16 cellular contexts compared by ENCODE assay signal in the genomic region with DNA sequence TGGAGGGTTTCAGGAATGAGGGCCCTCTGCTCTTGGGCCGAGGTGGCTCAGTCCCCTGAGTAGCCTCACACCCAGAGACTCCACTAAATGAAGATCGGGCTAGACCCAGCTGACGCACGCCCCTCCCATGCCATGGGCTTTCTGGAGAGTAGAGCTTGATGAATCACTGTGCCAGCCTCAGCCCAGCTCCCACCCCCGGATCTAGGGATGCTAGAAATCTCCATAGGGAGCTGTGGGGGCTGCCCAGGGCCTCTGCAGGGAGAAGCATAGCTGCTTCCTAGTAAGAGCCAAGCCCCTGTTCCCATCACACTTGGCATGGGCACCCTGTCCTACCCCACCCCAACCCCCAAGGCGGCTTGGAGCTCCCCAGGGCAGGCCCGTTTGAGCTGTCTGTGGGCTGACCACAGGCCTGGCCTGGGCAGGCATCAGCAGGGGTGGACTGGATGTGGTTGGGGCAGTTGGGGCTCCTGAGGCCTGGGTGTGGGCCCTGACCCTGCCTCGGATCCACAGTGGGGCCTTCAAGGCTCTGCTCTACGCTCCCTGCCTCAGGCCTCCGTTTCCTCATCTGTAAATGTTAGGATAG.
A peak's percentile ranks its signal among the peaks of the same experiment; 100 is the strongest.
DNase-seq lines count a peak whose midpoint lies in the region; ATAC-seq, FAIRE-seq and TF ChIP-seq lines count a peak whose summit lies in the region.
"Had no signal": no experiment of that assay in that cellular context is flagged by ENCODE, and none has a peak within 500 bp of the region (broad histone marks: within the 10 kb centered on the region; RNA-seq: fewer than 3 reads in every experiment).

No MANE protein-coding gene starts in this region.

- H3K9ac ChIP-seq in keratinocyte (ENCODE audit: control insufficient read depth, extremely low read depth, insufficient read depth, low read length) = no peak overlapping the region

- DNase-seq in GM03348 (ENCODE audit: low spot score) (peak; percentile 38), keratinocyte (ENCODE audit: low read depth, low spot score) (no peak), stomach (no peak)
- DNase-seq in effector memory CD4-positive, alpha-beta T cell = no peak
- DNase-seq: activated CD4-positive, alpha-beta T cell treated with anti-CD3 and anti-CD28 coated beads for 4 hours; foreskin melanocyte; NCI-H1048; NCI-H69 had no signal

- TF ChIP-seq EP300 in stomach (IDR thresholded peaks at IDR 0.05) = no peak

- H3K79me2 ChIP-seq in keratinocyte (ENCODE audit: control insufficient read depth, insufficient read depth, low read length) = no peaks in the 10 kb centered on the region

- no peaks in the 10 kb centered on the region for H4K20me1 ChIP-seq in keratinocyte (ENCODE audit: control insufficient read depth, extremely low read depth, insufficient read depth, low read length)

- no peak overlapping the region for H2AFZ ChIP-seq in keratinocyte (ENCODE audit: control insufficient read depth, low read length)

- no peak overlapping the region for H3K27ac ChIP-seq in keratinocyte (ENCODE audit: control insufficient read depth, insufficient read depth, low read length)
- peak overlapping the region in 3 of 5 donors; percentile 20 to 54 (median 29) for H3K27ac ChIP-seq in stomach
- no peak overlapping the region for H3K27ac ChIP-seq in effector memory CD4-positive, alpha-beta T cell (ENCODE audit: insufficient read depth, low read length, poor library complexity, severe bottlenecking)
- H3K27ac ChIP-seq: SK-N-MC had no signal

- H3K27me3 ChIP-seq in keratinocyte (ENCODE audit: control insufficient read depth, extremely low read depth, insufficient read depth, low read length) = no peaks in the 10 kb centered on the region
- H3K27me3 ChIP-seq in stomach = no peaks in the 10 kb centered on the region
- H3K27me3 ChIP-seq in effector memory CD4-positive, alpha-beta T cell (replicated peaks; ENCODE audit: control insufficient read depth, insufficient read depth, low read length, poor library complexity, severe bottlenecking) = no peaks in the 10 kb centered on the region

- TF ChIP-seq POLR2A in stomach (IDR thresholded peaks at IDR 0.05) = no peak

- H3K9me3 ChIP-seq in keratinocyte (ENCODE audit: control insufficient read depth, low read depth, low read length) (no peaks in the 10 kb centered on the region), stomach (no peaks in the 10 kb centered on the region)
- H3K9me3 ChIP-seq in effector memory CD4-positive, alpha-beta T cell (ENCODE audit: control insufficient read depth, low read length) = peaks cover 3% of the 10 kb centered on the region

- dilution Hi-C loops in keratinocyte (cut with MboI; ENCODE audit: extremely low pct_ligation_motif_present, low sequenced_read_pairs) = no loop called here

- no peaks in the 10 kb centered on the region for H3K9me1 ChIP-seq in keratinocyte (ENCODE audit: control insufficient read depth, extremely low read depth, insufficient read depth, low read length)

- 81 to 95% (median 84%) methylated on average over 6 to 10 of the region's 10 CpGs for WGBS in stomach, 5 donors

- H3K4me3 ChIP-seq in keratinocyte (ENCODE audit: control insufficient read depth in 2 of 3, extremely low read depth in 1 of 3, insufficient read depth in 2 of 3, low read depth in 1 of 3, low read length in 3 of 3) (no peak overlapping the region), stomach (no peak overlapping the region)
- no peak overlapping the region for H3K4me3 ChIP-seq in effector memory CD4-positive, alpha-beta T cell (ENCODE audit: insufficient read depth, low read depth, low read length, poor library complexity, severe bottlenecking)
- H3K4me3 ChIP-seq: GM12878, lung, SK-N-MC had no signal

- H3K36me3 ChIP-seq in keratinocyte (ENCODE audit: control insufficient read depth in 2 of 2, extremely low read depth in 1 of 2, insufficient read depth in 2 of 2, low read length in 2 of 2) (peaks cover 3 to 5% of the 10 kb centered on the region in 2 experiments), stomach (peaks cover 0 to 36% (median 22%) of the 10 kb centered on the region in 4 donors)
- H3K36me3 ChIP-seq in effector memory CD4-positive, alpha-beta T cell (ENCODE audit: control insufficient read depth, insufficient read depth, low read length) = peaks cover 3% of the 10 kb centered on the region

- peaks cover 24% of the 10 kb centered on the region for H3K4me1 ChIP-seq in keratinocyte (ENCODE audit: control insufficient read depth, extremely low read depth, insufficient read depth, low read length)
- peaks cover 42 to 86% (median 69%) of the 10 kb centered on the region in 4 donors for H3K4me1 ChIP-seq in stomach
- no peaks in the 10 kb centered on the region for H3K4me1 ChIP-seq in effector memory CD4-positive, alpha-beta T cell (ENCODE audit: control insufficient read depth, insufficient read depth, low read length, poor library complexity, severe bottlenecking)

- intact Hi-C loops in stomach (cut with DNase I; ENCODE audit: low total_unique reads) = loop anchor here (10.0 kb wide), 1 partner anchor 115 kb away; no protein-coding TSS in a partner anchor

- peak overlapping the region; percentile 38 for H3K4me2 ChIP-seq in keratinocyte (ENCODE audit: control insufficient read depth, extremely low read depth, insufficient read depth, low read depth, low read length)

- ATAC-seq in SK-N-SH treated with all-trans-retinoic acid at 6 μM for 48 hours = peak; percentile 55
- no peak for ATAC-seq in HG03175 (IDR thresholded peaks at IDR 0.05; ENCODE audit: unreplicated experiment)
- no peak for ATAC-seq in GM19324 (IDR thresholded peaks at IDR 0.05; ENCODE audit: low FRiP score, unreplicated experiment)
- no peak for ATAC-seq in HG03460 (IDR thresholded peaks at IDR 0.05; ENCODE audit: unreplicated experiment)
- ATAC-seq: GM12878 had no signal

- peak; percentile 5 for FAIRE-seq in keratinocyte (lab: Jason Lieb, UNC)
- FAIRE-seq: colon, GM12878 had no signal

- TF ChIP-seq CTCF in keratinocyte (optimal IDR thresholded peaks at IDR 0.05 in 1 of 3, IDR thresholded peaks at IDR 0.05 in 1 of 3, conservative IDR thresholded peaks at IDR 0.05 in 1 of 3; ENCODE audit: extremely low read depth in 1 of 3, insufficient read depth in 2 of 3, low read length in 3 of 3) (no peak), stomach (IDR thresholded peaks at IDR 0.05) (no peak)

TF ChIP-seq in SK-N-SH treated with all-trans-retinoic acid at 6 μM for 48 hours, 23 proteins besides CTCF, POLR2A, EP300 and RAD21:
- TF ChIP-seq ZNF70 (CRISPR knock-in tag; IDR thresholded peaks at IDR 0.05) (no peak), OSR1 (CRISPR knock-in tag; IDR thresholded peaks at IDR 0.05) (no peak), ISL1 (CRISPR knock-in tag; IDR thresholded peaks at IDR 0.05) (no peak), SNAI2 (CRISPR knock-in tag; IDR thresholded peaks at IDR 0.05) (no peak), ZFP3 (CRISPR knock-in tag; IDR thresholded peaks at IDR 0.05) (no peak), ESRRG (CRISPR knock-in tag; IDR thresholded peaks at IDR 0.05) (no peak), TOX (CRISPR knock-in tag; IDR thresholded peaks at IDR 0.05; ENCODE audit: borderline replicate concordance) (no peak), ZFP30 (CRISPR knock-in tag; IDR thresholded peaks at IDR 0.05) (no peak), ZC3H10 (CRISPR knock-in tag; IDR thresholded peaks at IDR 0.05) (no peak)
- TF ChIP-seq, protein P1, sequence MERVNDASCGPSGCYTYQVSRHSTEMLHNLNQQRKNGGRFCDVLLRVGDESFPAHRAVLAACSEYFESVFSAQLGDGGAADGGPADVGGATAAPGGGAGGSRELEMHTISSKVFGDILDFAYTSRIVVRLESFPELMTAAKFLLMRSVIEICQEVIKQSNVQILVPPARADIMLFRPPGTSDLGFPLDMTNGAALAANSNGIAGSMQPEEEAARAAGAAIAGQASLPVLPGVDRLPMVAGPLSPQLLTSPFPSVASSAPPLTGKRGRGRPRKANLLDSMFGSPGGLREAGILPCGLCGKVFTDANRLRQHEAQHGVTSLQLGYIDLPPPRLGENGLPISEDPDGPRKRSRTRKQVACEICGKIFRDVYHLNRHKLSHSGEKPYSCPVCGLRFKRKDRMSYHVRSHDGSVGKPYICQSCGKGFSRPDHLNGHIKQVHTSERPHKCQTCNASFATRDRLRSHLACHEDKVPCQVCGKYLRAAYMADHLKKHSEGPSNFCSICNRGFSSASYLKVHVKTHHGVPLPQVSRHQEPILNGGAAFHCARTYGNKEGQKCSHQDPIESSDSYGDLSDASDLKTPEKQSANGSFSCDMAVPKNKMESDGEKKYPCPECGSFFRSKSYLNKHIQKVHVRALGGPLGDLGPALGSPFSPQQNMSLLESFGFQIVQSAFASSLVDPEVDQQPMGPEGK (CRISPR knock-in tag; IDR thresholded peaks at IDR 0.05; ENCODE audit: borderline replicate concordance) = no peak
- TF ChIP-seq, protein P2, sequence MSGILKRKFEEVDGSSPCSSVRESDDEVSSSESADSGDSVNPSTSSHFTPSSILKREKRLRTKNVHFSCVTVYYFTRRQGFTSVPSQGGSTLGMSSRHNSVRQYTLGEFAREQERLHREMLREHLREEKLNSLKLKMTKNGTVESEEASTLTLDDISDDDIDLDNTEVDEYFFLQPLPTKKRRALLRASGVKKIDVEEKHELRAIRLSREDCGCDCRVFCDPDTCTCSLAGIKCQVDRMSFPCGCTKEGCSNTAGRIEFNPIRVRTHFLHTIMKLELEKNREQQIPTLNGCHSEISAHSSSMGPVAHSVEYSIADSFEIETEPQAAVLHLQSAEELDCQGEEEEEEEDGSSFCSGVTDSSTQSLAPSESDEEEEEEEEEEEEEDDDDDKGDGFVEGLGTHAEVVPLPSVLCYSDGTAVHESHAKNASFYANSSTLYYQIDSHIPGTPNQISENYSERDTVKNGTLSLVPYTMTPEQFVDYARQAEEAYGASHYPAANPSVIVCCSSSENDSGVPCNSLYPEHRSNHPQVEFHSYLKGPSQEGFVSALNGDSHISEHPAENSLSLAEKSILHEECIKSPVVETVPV (CRISPR knock-in tag; IDR thresholded peaks at IDR 0.05) = no peak
- TF ChIP-seq, protein P3, sequence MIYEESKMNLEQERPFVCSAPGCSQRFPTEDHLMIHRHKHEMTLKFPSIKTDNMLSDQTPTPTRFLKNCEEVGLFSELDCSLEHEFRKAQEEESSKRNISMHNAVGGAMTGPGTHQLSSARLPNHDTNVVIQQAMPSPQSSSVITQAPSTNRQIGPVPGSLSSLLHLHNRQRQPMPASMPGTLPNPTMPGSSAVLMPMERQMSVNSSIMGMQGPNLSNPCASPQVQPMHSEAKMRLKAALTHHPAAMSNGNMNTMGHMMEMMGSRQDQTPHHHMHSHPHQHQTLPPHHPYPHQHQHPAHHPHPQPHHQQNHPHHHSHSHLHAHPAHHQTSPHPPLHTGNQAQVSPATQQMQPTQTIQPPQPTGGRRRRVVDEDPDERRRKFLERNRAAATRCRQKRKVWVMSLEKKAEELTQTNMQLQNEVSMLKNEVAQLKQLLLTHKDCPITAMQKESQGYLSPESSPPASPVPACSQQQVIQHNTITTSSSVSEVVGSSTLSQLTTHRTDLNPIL (CRISPR knock-in tag; IDR thresholded peaks at IDR 0.05; ENCODE audit: low read depth) = no peak
TF ChIP-seq in SK-N-SH treated with all-trans-retinoic acid at 6 μM for 48 hours: peak in this region for 0.

Comparison
In these comparisons a context has a peak if more than half of its experiments do, and no peak if none do; other contexts are left out.
1. H3K27ac ChIP-seq: peak in stomach (3 of 5); none in keratinocyte (single experiment) and effector memory CD4-positive, alpha-beta T cell (single experiment).